Comparison of ENCODE assay signal across 21 cellular contexts in genomic region chr1:206460846-206461426, GRCh38. TPM values are rescaled to one million over a fixed set of nuclear protein-coding genes. Genes with fewer than 3 reads are reported as not detected.
DNase-seq lines count a peak whose midpoint lies in the region; ATAC-seq and TF ChIP-seq lines count a peak whose summit lies in the region.
"Had no signal": no experiment of that assay in that cellular context is flagged by ENCODE, and none has a peak within 500 bp of the region (broad histone marks: within the 10 kb centered on the region; RNA-seq: fewer than 3 reads in every experiment).

No MANE protein-coding gene starts in this region.

- H3K27ac ChIP-seq in uterus (peak overlapping the region; percentile 7 to 21), ascending aorta (no peak overlapping the region)
- H3K27ac ChIP-seq in naive thymus-derived CD4-positive, alpha-beta T cell (ENCODE audit: low read depth, low read length), result no peak overlapping the region
- H3K27ac ChIP-seq: neutrophil, Peyer's patch had no signal

- H3K4me1 ChIP-seq in uterus (no peaks in the 10 kb centered on the region), ascending aorta (no peaks in the 10 kb centered on the region)
- peaks cover 1 to 7% of the 10 kb centered on the region in 2 donors for H3K4me1 ChIP-seq in naive thymus-derived CD4-positive, alpha-beta T cell (ENCODE audit: control insufficient read depth in 2 of 2, insufficient read depth in 2 of 2, low read length in 2 of 2)

- H3K4me3 Mint-ChIP-seq in naive thymus-derived CD4-positive, alpha-beta T cell, result no peak overlapping the region
- H3K4me3 Mint-ChIP-seq: activated CD4-positive, alpha-beta memory T cell treated with anti-CD3 and anti-CD28 coated beads for 36 hours; endodermal cell; stimulated activated effector memory CD8-positive, alpha-beta T cell treated with anti-CD3 and anti-CD28 coated beads, Interleukin-12 subunit alpha, Interleukin-12 subunit beta, amount 100 ng/mL, for 72 hours; T-helper 2 cell treated with Interferon-gamma antibody and Interleukin-4, amounts not matched to agents 5 μg/mL and 100 μg/mL, for 36 hours had no signal

- peaks cover 0 to 10% (median 0%) of the 10 kb centered on the region in 5 donors for H3K36me3 Mint-ChIP-seq in naive thymus-derived CD4-positive, alpha-beta T cell
- H3K36me3 Mint-ChIP-seq: activated CD4-positive, alpha-beta memory T cell treated with anti-CD3 and anti-CD28 coated beads for 36 hours; stimulated activated effector memory CD8-positive, alpha-beta T cell treated with anti-CD3 and anti-CD28 coated beads, Interleukin-12 subunit alpha, Interleukin-12 subunit beta, amount 100 ng/mL, for 72 hours had no signal

- no peaks in the 10 kb centered on the region for H3K9me3 ChIP-seq in uterus
- H3K9me3 ChIP-seq in naive thymus-derived CD4-positive, alpha-beta T cell (ENCODE audit: control insufficient read depth in 2 of 3, low read length in 3 of 3), result no peaks in the 10 kb centered on the region
- no peaks in the 10 kb centered on the region for H3K9me3 ChIP-seq in ascending aorta
- H3K9me3 ChIP-seq: neutrophil, Peyer's patch had no signal

- peaks cover 12 to 47% (median 22%) of the 10 kb centered on the region in 7 donors for H3K4me1 Mint-ChIP-seq in naive thymus-derived CD4-positive, alpha-beta T cell
- H3K4me1 Mint-ChIP-seq: endodermal cell had no signal

- peaks cover 0 to 1% (median 0%) of the 10 kb centered on the region in 11 donors for H3K9me3 Mint-ChIP-seq in naive thymus-derived CD4-positive, alpha-beta T cell
- H3K9me3 Mint-ChIP-seq: activated CD4-positive, alpha-beta memory T cell treated with anti-CD3 and anti-CD28 coated beads for 36 hours; endodermal cell; stimulated activated effector memory CD8-positive, alpha-beta T cell treated with anti-CD3 and anti-CD28 coated beads, Interleukin-12 subunit alpha, Interleukin-12 subunit beta, amount 100 ng/mL, for 72 hours; T-helper 2 cell treated with Interferon-gamma antibody and Interleukin-4, amounts not matched to agents 5 μg/mL and 100 μg/mL, for 36 hours had no signal

- CTCF ChIA-PET in naive thymus-derived CD4-positive, alpha-beta T cell (lab: Charles Lee), result interaction anchor here (0.7 to 6.2 kb wide), 5 partner anchors 10 to 204 kb away, joined by 3 to 77 read pairs (median 19); partner anchors contain the start of gene IKBKE

- intact Hi-C loops in Right ventricle myocardium superior (cut with DNase I) (no loop called here), uterus (cut with DNase I; ENCODE audit: low total_unique reads) (no loop called here), ascending aorta (cut with DNase I) (no loop called here), head of caudate nucleus (cut with DNase I) (no loop called here)
- intact Hi-C loops in naive thymus-derived CD4-positive, alpha-beta T cell (cut with micrococcal nuclease), result loop anchor here in 1 of 2 donors (1.0 kb wide), 1 partner anchor 18 kb away; no protein-coding TSS in a partner anchor

- POLR2A ChIA-PET in naive thymus-derived CD4-positive, alpha-beta T cell (lab: Charles Lee), result interaction anchor here (0.5 to 1.6 kb wide), 4 partner anchors 8 to 284 kb away, joined by 4 to 10 read pairs (median 6); partner anchors contain the start of gene IKBKE

- no peak overlapping the region for H3K27ac Mint-ChIP-seq in naive thymus-derived CD4-positive, alpha-beta T cell
- H3K27ac Mint-ChIP-seq: activated CD4-positive, alpha-beta memory T cell treated with anti-CD3 and anti-CD28 coated beads for 36 hours; endodermal cell; progenitor cell of endocrine pancreas; stimulated activated effector memory CD8-positive, alpha-beta T cell treated with anti-CD3 and anti-CD28 coated beads, Interleukin-12 subunit alpha, Interleukin-12 subunit beta, amount 100 ng/mL, for 72 hours; T-helper 2 cell treated with Interferon-gamma antibody and Interleukin-4, amounts not matched to agents 5 μg/mL and 100 μg/mL, for 36 hours had no signal

- peak; percentile 25 for ATAC-seq in Right ventricle myocardium superior (ENCODE audit: poor library complexity)
- ATAC-seq in naive thymus-derived CD4-positive, alpha-beta T cell, result no peak
- no peak for ATAC-seq in HG03457 (IDR thresholded peaks at IDR 0.05; ENCODE audit: unreplicated experiment)

- H3K27me3 Mint-ChIP-seq in naive thymus-derived CD4-positive, alpha-beta T cell, result no peaks in the 10 kb centered on the region
- H3K27me3 Mint-ChIP-seq: activated CD4-positive, alpha-beta memory T cell treated with anti-CD3 and anti-CD28 coated beads for 36 hours had no signal

- TF ChIP-seq POLR2A in uterus (IDR thresholded peaks at IDR 0.05), result no peak

- H3K4me3 ChIP-seq in cardiac fibroblast (replicated peaks in 1 of 2; ENCODE audit: low read depth in 2 of 2, low read length in 2 of 2) (no peak overlapping the region), uterus (no peak overlapping the region), ascending aorta (no peak overlapping the region)
- H3K4me3 ChIP-seq in naive thymus-derived CD4-positive, alpha-beta T cell (ENCODE audit: low read length), result no peak overlapping the region
- H3K4me3 ChIP-seq: Peyer's patch had no signal

- TF ChIP-seq CTCF in cardiac fibroblast (IDR thresholded peaks at IDR 0.05; ENCODE audit: low read depth, low read length) (no peak), uterus (IDR thresholded peaks at IDR 0.05) (no peak), ascending aorta (IDR thresholded peaks at IDR 0.05) (no peak)

- H3K27me3 ChIP-seq in uterus (no peaks in the 10 kb centered on the region), ascending aorta (no peaks in the 10 kb centered on the region)
- H3K27me3 ChIP-seq in naive thymus-derived CD4-positive, alpha-beta T cell (ENCODE audit: control insufficient read depth in 2 of 2, insufficient read depth in 2 of 2, low read length in 2 of 2), result no peaks in the 10 kb centered on the region
- H3K27me3 ChIP-seq: neutrophil, Peyer's patch had no signal

- no peaks in the 10 kb centered on the region for H3K36me3 ChIP-seq in uterus
- no peaks in the 10 kb centered on the region for H3K36me3 ChIP-seq in naive thymus-derived CD4-positive, alpha-beta T cell (ENCODE audit: control insufficient read depth in 2 of 3, insufficient read depth in 3 of 3, low read length in 3 of 3)
- H3K36me3 ChIP-seq in ascending aorta, result peaks cover 8% of the 10 kb centered on the region in 2 donors

- DNase-seq in cardiac fibroblast (ENCODE audit: low read depth in 2 of 2) (peak; percentile 58 to 77), Right ventricle myocardium superior (no peak), lung microvascular endothelial cell (ENCODE audit: low read depth in 2 of 2) (peak; percentile 36 to 69), uterus (no peak), ascending aorta (ENCODE audit: low spot score in 2 of 2) (no peak), head of caudate nucleus (no peak)
- no peak for DNase-seq in naive thymus-derived CD4-positive, alpha-beta T cell
- DNase-seq: activated CD4-positive, alpha-beta T cell treated with anti-CD3 and anti-CD28 coated beads for 1 hour; activated naive CD4-positive, alpha-beta T cell treated with anti-CD3 and anti-CD28 coated beads, Interleukin-2, amount 50 U/mL, for 16 hours; cortex of kidney; NCI-H1436 treated with DMSO at 0.1 percent for 48 hours; NCI-H2107; SIG-M5 had no signal

RNA-seq across cellular contexts. Expression of gene IKBKE, which starts 9.3 kb away (rescaled TPM):
- total RNA-seq in Right ventricle myocardium superior (0.46 TPM), lung microvascular endothelial cell (11.1 and 18.3 TPM in 2 replicates), uterus (1 to 10 TPM in 2 of 4 donors, not detected in 2; 1.5 to 6.7 TPM), ascending aorta (6.3 TPM)
- total RNA-seq in naive thymus-derived CD4-positive, alpha-beta T cell, result 100 to 1,000 TPM in 1 of 5 experiments, 10 to 100 TPM in 4; 50.1 to 177 (median 79.1) TPM
- polyA plus RNA-seq in naive thymus-derived CD4-positive, alpha-beta T cell, result 10 to 100 TPM; 32.5 to 48.3 TPM

RNA-seq across cellular contexts. Expression of gene RASSF5, which starts 46.4 kb away (rescaled TPM):
- total RNA-seq in Right ventricle myocardium superior (3.9 TPM), lung microvascular endothelial cell (under 0.01 and 0.22 TPM in 2 replicates), uterus (1 to 10 TPM in 3 of 4 donors, under 1 TPM in 1; 0.77 to 5.3 (median 3.2) TPM), ascending aorta (8.9 TPM)
- 100 to 1,000 TPM; 155 to 240 (median 218) TPM for total RNA-seq in naive thymus-derived CD4-positive, alpha-beta T cell
- 100 to 1,000 TPM; 299 to 416 TPM for polyA plus RNA-seq in naive thymus-derived CD4-positive, alpha-beta T cell

Comparison
In these comparisons a context has a peak if more than half of its experiments do, and no peak if none do; other contexts are left out.
1. DNase-seq: peak in cardiac fibroblast (2 of 2) and lung microvascular endothelial cell (2 of 2); none in Right ventricle myocardium superior (single experiment), uterus (0 of 2), naive thymus-derived CD4-positive, alpha-beta T cell (0 of 9), ascending aorta (0 of 2) and head of caudate nucleus (0 of 42).
2. H3K27ac ChIP-seq: peak in uterus (2 of 2); none in naive thymus-derived CD4-positive, alpha-beta T cell (single experiment) and ascending aorta (0 of 2).
3. RNA of gene RASSF5, which starts 46.4 kb away (total RNA-seq): 155 to 240 TPM in naive thymus-derived CD4-positive, alpha-beta T cell; 8.9 TPM in ascending aorta (single experiment), 3.9 TPM in Right ventricle myocardium superior (single experiment), 0.77 to 5.3 TPM in uterus and under 0.01 to 0.22 TPM in lung microvascular endothelial cell; every median in the first group is over 10 times any median in the second.